Comparison of ENCODE assay signal across 8 cellular contexts in genomic region chr10:71840177-71840711, GRCh38. TPM values are rescaled to one million over a fixed set of nuclear protein-coding genes. Genes with fewer than 3 reads are reported as not detected.
A peak's percentile ranks its signal among the peaks of the same experiment; 100 is the strongest.
DNase-seq lines count a peak whose midpoint lies in the region; ATAC-seq and TF ChIP-seq lines count a peak whose summit lies in the region.

No MANE protein-coding gene starts in this region.

- intact Hi-C loops in psoas muscle (cut with DNase I), result no loop called here

- 17 to 21% (median 18%) methylated on average over 4 of the region's 4 CpGs for WGBS in psoas muscle, 3 donors

- TF ChIP-seq CTCF in WERI-Rb-1 (IDR thresholded peaks at IDR 0.05; ENCODE audit: low read depth, low read length) (no peak), cardiac muscle cell (IDR thresholded peaks at IDR 0.05; ENCODE audit: low read depth, low read length) (no peak), psoas muscle (IDR thresholded peaks at IDR 0.05) (no peak)

- no peak overlapping the region for H3K4me3 ChIP-seq in WERI-Rb-1 (ENCODE audit: low read depth, low read length)
- no peak overlapping the region for H3K4me3 ChIP-seq in cardiac muscle cell
- peak overlapping the region; percentile 33 for H3K4me3 ChIP-seq in psoas muscle

- ATAC-seq in psoas muscle (no peak), HG03025 (IDR thresholded peaks at IDR 0.05; ENCODE audit: low FRiP score, unreplicated experiment) (no peak), HG02759 (IDR thresholded peaks at IDR 0.05; ENCODE audit: unreplicated experiment) (no peak)

- H3K27ac ChIP-seq in WERI-Rb-1 (no peak overlapping the region), cardiac muscle cell (peak overlapping the region; percentile 89), psoas muscle (peak overlapping the region; percentile 97)

- no peaks in the 10 kb centered on the region for H3K27me3 ChIP-seq in WERI-Rb-1 (ENCODE audit: insufficient read depth, low read depth, severe bottlenecking)
- H3K27me3 ChIP-seq in cardiac muscle cell, result no peaks in the 10 kb centered on the region
- no peaks in the 10 kb centered on the region for H3K27me3 ChIP-seq in psoas muscle (ENCODE audit: insufficient read depth in 3 of 3, low read length in 2 of 3)

- H3K36me3 ChIP-seq in WERI-Rb-1 (peaks cover 3% of the 10 kb centered on the region), cardiac muscle cell (no peaks in the 10 kb centered on the region), psoas muscle (ENCODE audit: insufficient read depth in 1 of 2, low read depth in 1 of 2) (no peaks in the 10 kb centered on the region)

- H3K4me1 ChIP-seq in cardiac muscle cell (ENCODE audit: low read depth), result peaks cover 56% of the 10 kb centered on the region
- peaks cover 98% of the 10 kb centered on the region for H3K4me1 ChIP-seq in psoas muscle

- peak; percentile 60 for DNase-seq in COR-L47 (lab: John Stamatoyannopoulos, UW)
- DNase-seq in NCI-H1105 treated with DMSO at 0.1 percent for 48 hours (lab: John Stamatoyannopoulos, UW), result peak; percentile 71
- DNase-seq in WERI-Rb-1, result peak; percentile 92
- peak; percentile 97 for DNase-seq in cardiac muscle cell (ENCODE audit: low read depth in 1 of 2, low spot score in 1 of 2)
- peak; percentile 53 to 75 for DNase-seq in psoas muscle
- no peak for DNase-seq in OCI-M2 (lab: John Stamatoyannopoulos, UW; ENCODE audit: unreplicated experiment)

- H3K9me3 ChIP-seq in WERI-Rb-1 (ENCODE audit: severe bottlenecking) (no peaks in the 10 kb centered on the region), cardiac muscle cell (ENCODE audit: low read depth) (no peaks in the 10 kb centered on the region), psoas muscle (no peaks in the 10 kb centered on the region)

RNA-seq across cellular contexts. Expression of gene PSAP, which starts 10.8 kb away (rescaled TPM):
- total RNA-seq in cardiac muscle cell, result 554 and 624 TPM in 2 replicates
- polyA plus RNA-seq in cardiac muscle cell, result 844 and 1,063 TPM in 2 replicates
- 1,000 to 10,000 TPM in 3 of 4 donors, 100 to 1,000 TPM in 1; 885 to 1,725 (median 1,143) TPM for total RNA-seq in psoas muscle
- polyA plus RNA-seq in psoas muscle, result 1,000 to 10,000 TPM in 1 of 3 donors, 100 to 1,000 TPM in 2; 634 to 1,049 (median 695) TPM
